Comparison of ENCODE assay signal across 20 cellular contexts in the genomic region with DNA sequence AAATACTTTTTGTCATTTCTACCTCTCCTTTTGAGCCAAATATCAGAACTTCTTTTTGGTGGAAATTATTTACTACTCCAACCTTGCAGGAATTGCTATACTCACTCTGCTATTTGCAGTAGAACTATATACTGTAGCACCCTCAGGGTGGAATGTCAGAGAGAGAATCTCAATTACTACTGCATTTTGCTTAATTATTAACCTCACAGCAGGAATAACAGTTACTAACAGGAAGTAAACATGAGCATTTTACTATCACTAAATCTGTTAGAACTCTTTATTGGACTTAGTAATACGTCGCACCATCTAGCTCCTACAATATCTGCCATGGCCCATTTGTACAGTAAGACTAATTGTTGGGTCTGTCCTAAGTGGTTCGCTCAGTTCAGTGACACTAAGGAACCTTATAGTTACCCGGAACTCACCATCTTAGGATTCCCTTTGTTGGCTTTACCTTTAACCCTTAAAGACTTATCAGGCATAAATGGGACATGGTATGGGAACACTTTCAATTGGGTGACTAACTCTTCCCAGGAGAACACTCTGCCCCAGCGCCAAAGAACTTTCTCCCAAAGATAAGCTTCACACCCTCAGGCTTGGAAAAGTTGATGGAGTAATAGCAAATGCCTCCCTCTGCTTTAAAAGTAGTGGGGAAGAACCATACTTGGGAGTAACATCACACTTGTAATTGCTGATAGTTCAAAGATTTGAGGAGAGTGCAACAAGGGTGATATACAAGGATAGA. TPM values are rescaled to one million over a fixed set of nuclear protein-coding genes. Genes with fewer than 3 reads are reported as not detected.
DNase-seq lines count a peak whose midpoint lies in the region; ATAC-seq lines count a peak whose summit lies in the region.
"Had no signal": no experiment of that assay in that cellular context is flagged by ENCODE, and none has a peak within 500 bp of the region (broad histone marks: within the 10 kb centered on the region; RNA-seq: fewer than 3 reads in every experiment).

No MANE protein-coding gene starts in this region.

- H3K36me3 Mint-ChIP-seq in CD4-positive, CD25-positive, alpha-beta regulatory T cell = peaks cover 23% of the 10 kb centered on the region
- peaks cover 21% of the 10 kb centered on the region for H3K36me3 Mint-ChIP-seq in activated T-helper 17 cell treated with anti-CD3 and anti-CD28 coated beads, Interleukin-2, amount 50 U/mL, for 72 hours (ENCODE audit: low read depth)
- H3K36me3 Mint-ChIP-seq in naive thymus-derived CD8-positive, alpha-beta T cell = peaks cover 11 to 29% (median 29%) of the 10 kb centered on the region in 3 donors

- H3K4me3 ChIP-seq in CD4-positive, CD25-positive, alpha-beta regulatory T cell (ENCODE audit: low read depth, low read length) = no peak overlapping the region
- H3K4me3 ChIP-seq: HAP-1 had no signal

- POLR2A ChIA-PET in naive thymus-derived CD8-positive, alpha-beta T cell (lab: Charles Lee) = no interaction called here

- H3K27me3 Mint-ChIP-seq in CD4-positive, CD25-positive, alpha-beta regulatory T cell = no peaks in the 10 kb centered on the region
- no peaks in the 10 kb centered on the region for H3K27me3 Mint-ChIP-seq in activated T-helper 17 cell treated with anti-CD3 and anti-CD28 coated beads, Interleukin-2, amount 50 U/mL, for 72 hours
- H3K27me3 Mint-ChIP-seq in naive thymus-derived CD8-positive, alpha-beta T cell = no peaks in the 10 kb centered on the region

- H3K9me3 Mint-ChIP-seq in CD4-positive, CD25-positive, alpha-beta regulatory T cell = peaks cover 0 to 4% (median 0%) of the 10 kb centered on the region in 7 donors
- H3K9me3 Mint-ChIP-seq in activated T-helper 17 cell treated with anti-CD3 and anti-CD28 coated beads, Interleukin-2, amount 50 U/mL, for 72 hours = no peaks in the 10 kb centered on the region
- H3K9me3 Mint-ChIP-seq in naive thymus-derived CD8-positive, alpha-beta T cell = peaks cover 0 to 5% (median 0%) of the 10 kb centered on the region in 9 donors

- ATAC-seq in CD4-positive, CD25-positive, alpha-beta regulatory T cell (ENCODE audit: low read depth in 2 of 2) = no peak
- peak; percentile 50 for ATAC-seq in GM18909 (IDR thresholded peaks at IDR 0.05; ENCODE audit: poor library complexity, unreplicated experiment)
- no peak for ATAC-seq in activated T-helper 17 cell treated with anti-CD3 and anti-CD28 coated beads, Interleukin-2, amount 50 U/mL, for 72 hours (replicated peaks)
- ATAC-seq in naive thymus-derived CD8-positive, alpha-beta T cell = no peak
- ATAC-seq: HepG2, Panc1 had no signal

- DNase-seq in CD4-positive, CD25-positive, alpha-beta regulatory T cell = no peak
- DNase-seq in naive thymus-derived CD8-positive, alpha-beta T cell = no peak
- DNase-seq in SKM-1 (lab: John Stamatoyannopoulos, UW; ENCODE audit: unreplicated experiment) = no peak
- no peak for DNase-seq in ACHN
- DNase-seq in H4 (ENCODE audit: low spot score) = no peak
- DNase-seq: AML-193, EL, MM.1S, NCI-H1105, NCI-H1930, NCI-H2171, NCI-H510A, SHP77 treated with DMSO at 0.1 percent for 48 hours had no signal

- no peaks in the 10 kb centered on the region for H3K9me3 ChIP-seq in CD4-positive, CD25-positive, alpha-beta regulatory T cell (ENCODE audit: control insufficient read depth in 2 of 2, low read length in 2 of 2)
- H3K9me3 ChIP-seq: HAP-1 had no signal

- H3K4me1 Mint-ChIP-seq in CD4-positive, CD25-positive, alpha-beta regulatory T cell = peaks cover 9 to 40% (median 25%) of the 10 kb centered on the region in 4 donors
- H3K4me1 Mint-ChIP-seq in activated T-helper 17 cell treated with anti-CD3 and anti-CD28 coated beads, Interleukin-2, amount 50 U/mL, for 72 hours = peaks cover 17% of the 10 kb centered on the region
- peaks cover 27 to 76% (median 50%) of the 10 kb centered on the region in 4 donors for H3K4me1 Mint-ChIP-seq in naive thymus-derived CD8-positive, alpha-beta T cell

- H3K4me3 Mint-ChIP-seq in CD4-positive, CD25-positive, alpha-beta regulatory T cell = no peak overlapping the region
- H3K4me3 Mint-ChIP-seq in activated T-helper 17 cell treated with anti-CD3 and anti-CD28 coated beads, Interleukin-2, amount 50 U/mL, for 72 hours = no peak overlapping the region
- no peak overlapping the region for H3K4me3 Mint-ChIP-seq in naive thymus-derived CD8-positive, alpha-beta T cell

- H3K27ac Mint-ChIP-seq in CD4-positive, CD25-positive, alpha-beta regulatory T cell = peak overlapping the region in 2 of 3 donors; percentile 16 to 33
- peak overlapping the region; percentile 29 for H3K27ac Mint-ChIP-seq in activated T-helper 17 cell treated with anti-CD3 and anti-CD28 coated beads, Interleukin-2, amount 50 U/mL, for 72 hours
- H3K27ac Mint-ChIP-seq in naive thymus-derived CD8-positive, alpha-beta T cell = peak overlapping the region; percentile 0 to 92 (median 32)

- peaks cover 13% of the 10 kb centered on the region for H3K36me3 ChIP-seq in CD4-positive, CD25-positive, alpha-beta regulatory T cell (ENCODE audit: control insufficient read depth, insufficient read depth, low read length)
- H3K36me3 ChIP-seq: HAP-1 had no signal

- H3K4me1 ChIP-seq in CD4-positive, CD25-positive, alpha-beta regulatory T cell (ENCODE audit: control insufficient read depth, insufficient read depth, low read length, poor library complexity, severe bottlenecking) = no peaks in the 10 kb centered on the region

- no peak overlapping the region for H3K27ac ChIP-seq in CD4-positive, CD25-positive, alpha-beta regulatory T cell (ENCODE audit: insufficient read depth, low read length, poor library complexity, severe bottlenecking)
- H3K27ac ChIP-seq: KMS-11 had no signal

- no peaks in the 10 kb centered on the region for H3K27me3 ChIP-seq in CD4-positive, CD25-positive, alpha-beta regulatory T cell (ENCODE audit: control insufficient read depth, insufficient read depth, low read length)

- in situ Hi-C loops in ACHN (cut with HindIII; ENCODE audit: low pct_ligation_motif_present, low pct_unique_long_range_greater_than_20kb, low sequenced_read_pairs) = no loop called here

RNA-seq across cellular contexts. Expression of a gene that starts 38.8 kb away (rescaled TPM):
- not detected for total RNA-seq in CD4-positive, CD25-positive, alpha-beta regulatory T cell
- polyA plus RNA-seq in CD4-positive, CD25-positive, alpha-beta regulatory T cell = under 1 TPM; 0.13 to 0.40 (median 0.27) TPM
- total RNA-seq in activated T-helper 17 cell treated with anti-CD3 and anti-CD28 coated beads, Interleukin-2, amount 50 U/mL, for 72 hours = under 1 TPM; 0.16 to 0.52 TPM
- total RNA-seq in naive thymus-derived CD8-positive, alpha-beta T cell = not detected
- under 1 TPM; 0.09 to 0.27 (median 0.15) TPM for polyA plus RNA-seq in naive thymus-derived CD8-positive, alpha-beta T cell
- total RNA-seq in H4 (2014; rRNA removed; shearing (Covaris generic)) = 0.60 TPM in 1 of 2 replicates, not detected in the other
- total RNA-seq: A673, HepG2 had no signal
- polyA plus RNA-seq: HepG2 had no signal
